In the genomic region with DNA sequence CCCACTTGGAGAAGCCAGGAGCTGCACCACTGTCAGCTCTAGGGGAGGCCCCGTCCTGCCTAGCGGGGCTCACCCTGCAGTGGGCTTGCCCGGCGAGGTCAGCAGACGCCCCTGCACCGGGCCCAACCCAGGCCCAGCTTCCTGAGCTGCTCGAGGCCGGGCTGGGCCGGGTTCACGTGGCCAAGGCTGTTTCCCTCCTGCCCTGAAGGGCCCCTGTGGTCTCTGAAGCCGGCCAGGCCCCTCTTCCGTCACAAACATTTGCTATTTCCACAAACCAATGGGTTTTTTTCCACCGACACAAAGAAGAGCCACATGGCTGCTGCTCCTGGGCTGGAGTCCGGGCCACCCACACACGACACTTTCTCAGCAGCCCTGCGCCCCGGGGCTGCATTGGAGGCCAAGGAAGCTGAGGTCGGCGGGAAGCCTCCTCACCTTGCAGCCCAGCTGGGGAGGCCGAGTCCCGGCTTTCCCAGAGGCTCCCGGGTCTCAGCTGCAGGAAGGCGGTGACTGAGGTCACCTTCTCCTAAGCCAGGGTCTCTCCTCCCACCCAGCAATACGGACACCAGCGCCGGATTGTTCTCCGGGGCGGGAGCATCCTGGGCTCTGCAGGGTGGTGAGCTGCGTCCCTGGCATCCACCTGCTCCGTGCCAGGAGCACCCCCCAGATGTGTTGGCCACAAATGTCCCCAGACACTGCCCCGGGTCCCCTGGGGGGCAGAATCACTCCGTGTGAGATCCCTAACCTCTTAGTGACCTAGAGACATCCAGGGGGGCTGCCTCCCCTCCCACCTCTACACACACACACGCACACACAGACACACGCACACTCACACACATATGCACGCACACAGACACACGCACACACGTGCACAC, we compare ENCODE assay signal across 1 cellular context.
TF ChIP-seq lines count a peak whose summit lies in the region.

No MANE protein-coding gene starts in this region.

TF ChIP-seq in HepG2, 621 proteins besides CTCF, POLR2A, EP300 and RAD21 (continued from another document and continues in another):
- TF ChIP-seq ZBTB4 (CRISPR knock-in tag; IDR thresholded peaks at IDR 0.05; ENCODE audit: borderline replicate concordance) (0 out of 2 replicates have a peak, but pooled peaks have one; percentile 34), ZBTB25 (CRISPR knock-in tag; IDR thresholded peaks at IDR 0.05) (no peak), ATF3 (CRISPR knock-in tag; IDR thresholded peaks at IDR 0.05) (no peak), ARID3A (IDR thresholded peaks at IDR 0.05; ENCODE audit: low read depth, low read length) (no peak), PLRG1 (conservative IDR thresholded peaks at IDR 0.05) (no peak), FOXK2 (IDR thresholded peaks at IDR 0.05) (no peak), ZNF136 (CRISPR knock-in tag; IDR thresholded peaks at IDR 0.05; ENCODE audit: low read depth) (no peak), WIZ (CRISPR knock-in tag; IDR thresholded peaks at IDR 0.05) (no peak), SAFB2 (CRISPR knock-in tag; IDR thresholded peaks at IDR 0.05; ENCODE audit: borderline replicate concordance, low read depth) (no peak), ATF7-NPFF (CRISPR knock-in tag; IDR thresholded peaks at IDR 0.05; ENCODE audit: low read depth) (no peak), CENPX (CRISPR knock-in tag; IDR thresholded peaks at IDR 0.05) (no peak), MBD4 (IDR thresholded peaks at IDR 0.05; ENCODE audit: borderline replicate concordance, low read length) (no peak), ZNF737 (CRISPR knock-in tag; IDR thresholded peaks at IDR 0.05; ENCODE audit: borderline replicate concordance) (no peak), RFX1 (IDR thresholded peaks at IDR 0.05) (no peak), PHF5A (CRISPR knock-in tag; IDR thresholded peaks at IDR 0.05; ENCODE audit: low read depth, unreplicated experiment) (no peak), ASH2L (IDR thresholded peaks at IDR 0.05; ENCODE audit: insufficient read length, low read depth, low read length) (no peak), HES4 (CRISPR knock-in tag; IDR thresholded peaks at IDR 0.05; ENCODE audit: borderline replicate concordance) (peak; percentile 37; the same call in 1 of the 2 replicates), RBAK (CRISPR knock-in tag; IDR thresholded peaks at IDR 0.05) (no peak), USF2 (IDR thresholded peaks at IDR 0.05; ENCODE audit: low read depth, low read length) (no peak), USF2 (CRISPR knock-in tag; IDR thresholded peaks at IDR 0.05; ENCODE audit: borderline replicate concordance) (no peak), FIP1L1 (IDR thresholded peaks at IDR 0.05; ENCODE audit: borderline replicate concordance, insufficient read depth, low read depth, low read length) (no peak), ZBTB39 (CRISPR knock-in tag; IDR thresholded peaks at IDR 0.05) (no peak), DNMT3B (CRISPR knock-in tag; conservative IDR thresholded peaks at IDR 0.05) (no peak), ISL2 (CRISPR knock-in tag; IDR thresholded peaks at IDR 0.05) (peak; percentile 25; the same call in 1 of the 2 replicates), REXO4 (CRISPR knock-in tag; IDR thresholded peaks at IDR 0.05; ENCODE audit: borderline replicate concordance) (no peak), MTF2 (CRISPR knock-in tag; IDR thresholded peaks at IDR 0.05; ENCODE audit: borderline replicate concordance) (no peak), ZFP36 (IDR thresholded peaks at IDR 0.05; ENCODE audit: borderline replicate concordance, low read depth, low read length, partially characterized antibody) (no peak), MYC (CRISPR knock-in tag; IDR thresholded peaks at IDR 0.05; ENCODE audit: borderline replicate concordance) (0 out of 2 replicates have a peak, but pooled peaks have one; percentile 55), U2AF2 (IDR thresholded peaks at IDR 0.05; ENCODE audit: low read depth, low read length) (no peak), ZNF17 (CRISPR knock-in tag; IDR thresholded peaks at IDR 0.05) (no peak), SMAD9 (CRISPR knock-in tag; IDR thresholded peaks at IDR 0.05) (no peak), POLR2AphosphoS5 (IDR thresholded peaks at IDR 0.05; ENCODE audit: low read depth, low read length) (no peak), TEAD2 (CRISPR knock-in tag; IDR thresholded peaks at IDR 0.05) (no peak), ZHX2 (IDR thresholded peaks at IDR 0.05; ENCODE audit: low read depth) (no peak), ZHX2 (CRISPR knock-in tag; IDR thresholded peaks at IDR 0.05; ENCODE audit: borderline replicate concordance) (no peak)
- TF ChIP-seq, protein P1, sequence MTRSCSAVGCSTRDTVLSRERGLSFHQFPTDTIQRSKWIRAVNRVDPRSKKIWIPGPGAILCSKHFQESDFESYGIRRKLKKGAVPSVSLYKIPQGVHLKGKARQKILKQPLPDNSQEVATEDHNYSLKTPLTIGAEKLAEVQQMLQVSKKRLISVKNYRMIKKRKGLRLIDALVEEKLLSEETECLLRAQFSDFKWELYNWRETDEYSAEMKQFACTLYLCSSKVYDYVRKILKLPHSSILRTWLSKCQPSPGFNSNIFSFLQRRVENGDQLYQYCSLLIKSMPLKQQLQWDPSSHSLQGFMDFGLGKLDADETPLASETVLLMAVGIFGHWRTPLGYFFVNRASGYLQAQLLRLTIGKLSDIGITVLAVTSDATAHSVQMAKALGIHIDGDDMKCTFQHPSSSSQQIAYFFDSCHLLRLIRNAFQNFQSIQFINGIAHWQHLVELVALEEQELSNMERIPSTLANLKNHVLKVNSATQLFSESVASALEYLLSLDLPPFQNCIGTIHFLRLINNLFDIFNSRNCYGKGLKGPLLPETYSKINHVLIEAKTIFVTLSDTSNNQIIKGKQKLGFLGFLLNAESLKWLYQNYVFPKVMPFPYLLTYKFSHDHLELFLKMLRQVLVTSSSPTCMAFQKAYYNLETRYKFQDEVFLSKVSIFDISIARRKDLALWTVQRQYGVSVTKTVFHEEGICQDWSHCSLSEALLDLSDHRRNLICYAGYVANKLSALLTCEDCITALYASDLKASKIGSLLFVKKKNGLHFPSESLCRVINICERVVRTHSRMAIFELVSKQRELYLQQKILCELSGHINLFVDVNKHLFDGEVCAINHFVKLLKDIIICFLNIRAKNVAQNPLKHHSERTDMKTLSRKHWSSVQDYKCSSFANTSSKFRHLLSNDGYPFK (CRISPR knock-in tag; IDR thresholded peaks at IDR 0.05; ENCODE audit: borderline replicate concordance), result no peak
